1 cellular context compared by ENCODE assay signal in genomic region chr22:17816649-17817048, GRCh38.
TF ChIP-seq lines count a peak whose summit lies in the region.

No MANE protein-coding gene starts in this region.

TF ChIP-seq in GM23338, 12 proteins besides CTCF, POLR2A, EP300 and RAD21:
- no peak for TF ChIP-seq ETS1 (IDR thresholded peaks at IDR 0.05)
- TF ChIP-seq ZNF331 (CRISPR knock-in tag; IDR thresholded peaks at IDR 0.05; ENCODE audit: low read depth): no peak
- TF ChIP-seq POLR2AphosphoS5 (IDR thresholded peaks at IDR 0.05; ENCODE audit: low read depth): no peak
- TF ChIP-seq ZNF462 (CRISPR knock-in tag; IDR thresholded peaks at IDR 0.05): no peak
- TF ChIP-seq NANOG (IDR thresholded peaks at IDR 0.05; ENCODE audit: borderline replicate concordance): no peak
- no peak for TF ChIP-seq JUNB (IDR thresholded peaks at IDR 0.05; ENCODE audit: unreplicated experiment)
- no peak for TF ChIP-seq ZNF114 (CRISPR knock-in tag; IDR thresholded peaks at IDR 0.05)
- TF ChIP-seq EZH2 (IDR thresholded peaks at IDR 0.05; ENCODE audit: low read depth, unreplicated experiment): no peak
- TF ChIP-seq CREB1 (CRISPR knock-in tag; IDR thresholded peaks at IDR 0.05; ENCODE audit: low read depth): no peak
- no peak for TF ChIP-seq REST (IDR thresholded peaks at IDR 0.05; ENCODE audit: unreplicated experiment)
- no peak for TF ChIP-seq STAT1 (IDR thresholded peaks at IDR 0.05; ENCODE audit: unreplicated experiment)
- no peak for TF ChIP-seq EZH2phosphoT487 (IDR thresholded peaks at IDR 0.05; ENCODE audit: unreplicated experiment)
